In genomic region chr14:101442451-101442850, GRCh38 we compare ENCODE assay signal across 9 cellular contexts.
DNase-seq lines count a peak whose midpoint lies in the region; ATAC-seq lines count a peak whose summit lies in the region.
"Had no signal": no experiment of that assay in that cellular context is flagged by ENCODE, and none has a peak within 500 bp of the region (broad histone marks: within the 10 kb centered on the region; RNA-seq: fewer than 3 reads in every experiment).

No MANE protein-coding gene starts in this region.

- H3K27ac ChIP-seq in trophoblast cell (ENCODE audit: low read depth, low read length) = no peak overlapping the region

- H3K4ac ChIP-seq in trophoblast cell (ENCODE audit: low read depth, low read length) = peak overlapping the region; percentile 22

- no CpG with 5 or more reads among the region's 21 CpGs for WGBS in trophoblast cell (ENCODE audit: extremely low coverage, insufficient coverage, insufficient read length)

- peak overlapping the region; percentile 73 for H3K14ac ChIP-seq in trophoblast cell (ENCODE audit: low read length)

- H3K18ac ChIP-seq in trophoblast cell (ENCODE audit: low read length) = peak overlapping the region; percentile 54

- peak overlapping the region; percentile 32 for H4K91ac ChIP-seq in trophoblast cell (ENCODE audit: low read depth, low read length)

- no peak overlapping the region for H3K4me3 ChIP-seq in trophoblast cell (ENCODE audit: low read depth, low read length)

- H3K27me3 ChIP-seq in trophoblast cell (ENCODE audit: insufficient read depth, low read length) = no peaks in the 10 kb centered on the region

- no peak for ATAC-seq in GM19455 (IDR thresholded peaks at IDR 0.05; ENCODE audit: unreplicated experiment)

- no peak overlapping the region for H4K12ac ChIP-seq in trophoblast cell (ENCODE audit: low read depth, low read length)

- no peak overlapping the region for H4K8ac ChIP-seq in trophoblast cell (ENCODE audit: low read depth, low read length)

- no peak overlapping the region for H3K23ac ChIP-seq in trophoblast cell (ENCODE audit: low read length)

- peaks cover 10% of the 10 kb centered on the region for H3K79me1 ChIP-seq in trophoblast cell (ENCODE audit: low read length)

- peak overlapping the region; percentile 20 for H2AFZ ChIP-seq in trophoblast cell (ENCODE audit: insufficient read depth, low read length, poor library complexity)

- no peak overlapping the region for H3K4me2 ChIP-seq in trophoblast cell (ENCODE audit: low read length)

- H2AK5ac ChIP-seq in trophoblast cell (ENCODE audit: low read length) = peak overlapping the region; percentile 91

- DNase-seq in T-helper 2 cell (peak in 4 of 5 experiments; percentile 41 to 75 (median 60)), activated T-helper 1 cell treated with Interleukin-2 at 50 U/mL for 16 hours (ENCODE audit: low read depth) (peak; percentile 37), trophoblast cell (no peak), NCI-H187 treated with DMSO at 0.1 percent for 48 hours (lab: John Stamatoyannopoulos, UW) (no peak), NCI-H2227 (lab: John Stamatoyannopoulos, UW; ENCODE audit: unreplicated experiment) (no peak)
- DNase-seq in stimulated activated naive CD4-positive, alpha-beta T cell treated with Interleukin-2 at 50 U/mL for 16 hours (lab: John Stamatoyannopoulos, UW) = peak; percentile 58
- DNase-seq: amygdala, GOT3 had no signal

- peak overlapping the region; percentile 64 for H2BK120ac ChIP-seq in trophoblast cell (ENCODE audit: insufficient read depth, low read length, poor library complexity)

- peaks cover 2% of the 10 kb centered on the region for H3K9me3 ChIP-seq in trophoblast cell (ENCODE audit: insufficient read depth, low read depth, low read length)

- peaks cover 19 to 21% of the 10 kb centered on the region in 2 experiments for H3K4me1 ChIP-seq in trophoblast cell (ENCODE audit: control insufficient read depth in 1 of 2, insufficient read depth in 2 of 2, low read length in 2 of 2)

- H2BK12ac ChIP-seq in trophoblast cell (ENCODE audit: low read length) = peak overlapping the region; percentile 70

- H3K9ac ChIP-seq in trophoblast cell (ENCODE audit: low read length) = no peak overlapping the region

- no peaks in the 10 kb centered on the region for H3K36me3 ChIP-seq in trophoblast cell (ENCODE audit: control insufficient read depth in 1 of 2, insufficient read depth in 2 of 2, low read length in 2 of 2)

- no peak overlapping the region for H2BK5ac ChIP-seq in trophoblast cell (ENCODE audit: low read depth, low read length, poor library complexity)

- no peaks in the 10 kb centered on the region for H3K79me2 ChIP-seq in trophoblast cell (ENCODE audit: control insufficient read depth, insufficient read depth, low read length, poor library complexity)

Comparison
In these comparisons a context has a peak if more than half of its experiments do, and no peak if none do; other contexts are left out.
1. DNase-seq: peak in T-helper 2 cell (4 of 5), activated T-helper 1 cell treated with Interleukin-2 at 50 U/mL for 16 hours (single experiment) and stimulated activated naive CD4-positive, alpha-beta T cell treated with Interleukin-2 at 50 U/mL for 16 hours (single experiment); none in trophoblast cell (0 of 2), NCI-H187 treated with DMSO at 0.1 percent for 48 hours (single experiment) and NCI-H2227 (single experiment).